25 cellular contexts compared by ENCODE assay signal in genomic region chr7:73937014-73937413, GRCh38.
"Had no signal": no experiment of that assay in that cellular context is flagged by ENCODE, and none has a peak within 500 bp of the region (broad histone marks: within the 10 kb centered on the region; RNA-seq: fewer than 3 reads in every experiment).

No MANE protein-coding gene starts in this region.

- H3K27ac ChIP-seq: adrenal gland, ascending aorta, brain microvascular endothelial cell, esophagus muscularis mucosa, left ventricle myocardium inferior, neural progenitor cell, prostate gland, spleen, thyroid gland, upper lobe of right lung had no signal

- H3K27me3 ChIP-seq: adrenal gland, ascending aorta, brain microvascular endothelial cell, esophagus muscularis mucosa, neural progenitor cell, thyroid gland, upper lobe of right lung had no signal

- H3K9me3 ChIP-seq: prostate gland, thyroid gland, upper lobe of right lung had no signal

- H2AFZ ChIP-seq: neural progenitor cell had no signal

- DNase-seq: activated CD4-positive, alpha-beta T cell treated with anti-CD3 and anti-CD28 coated beads, Interleukin-2, amount 50 U/mL, for 4 hours; activated CD8-positive, alpha-beta memory T cell treated with anti-CD3 and anti-CD28 coated beads for 24 hours; activated CD8-positive, alpha-beta memory T cell treated with anti-CD3 and anti-CD28 coated beads, Interleukin-2, amount 50 U/mL, for 4 hours; activated T-cell treated with anti-CD3 and anti-CD28 coated beads, Interleukin-2, amount 50 U/mL, for 24 hours; adrenal gland; brain microvascular endothelial cell; caudate nucleus; dermis blood vessel endothelial cell; effector CD8-positive, alpha-beta T cell; hypothalamus; left ventricle myocardium inferior; naive thymus-derived CD8-positive, alpha-beta T cell; spleen; stimulated activated CD4-positive, alpha-beta T cell treated with anti-CD3 and anti-CD28 coated beads, Interleukin-4, amount 100 ng/mL, for 1 hour; substantia nigra; T-helper 1 cell; upper lobe of right lung had no signal

- H3K36me3 ChIP-seq: adrenal gland, ascending aorta, brain microvascular endothelial cell, esophagus muscularis mucosa, left ventricle myocardium inferior, neural progenitor cell, prostate gland, spleen, thyroid gland, upper lobe of right lung had no signal

- H3K4me1 ChIP-seq: adrenal gland, left ventricle myocardium inferior, neural progenitor cell, prostate gland, spleen, thyroid gland, upper lobe of right lung had no signal

- H3K4me2 ChIP-seq: neural progenitor cell had no signal

- ATAC-seq: activated naive CD4-positive, alpha-beta T cell treated with anti-CD3 and anti-CD28 coated beads, Interleukin-2, amount 50 U/mL, for 72 hours; activated T-helper 17 cell treated with anti-CD3 and anti-CD28 coated beads, Interleukin-2, amount 50 U/mL, for 72 hours; naive thymus-derived CD8-positive, alpha-beta T cell; upper lobe of right lung; WTC11 had no signal

- H3K4me3 ChIP-seq: adrenal gland, ascending aorta, esophagus muscularis mucosa, left ventricle myocardium inferior, neural progenitor cell, prostate gland, spleen, thyroid gland, upper lobe of right lung had no signal

- H3K9ac ChIP-seq: neural progenitor cell had no signal
